Comparison of ENCODE assay signal across 15 cellular contexts in the genomic region with DNA sequence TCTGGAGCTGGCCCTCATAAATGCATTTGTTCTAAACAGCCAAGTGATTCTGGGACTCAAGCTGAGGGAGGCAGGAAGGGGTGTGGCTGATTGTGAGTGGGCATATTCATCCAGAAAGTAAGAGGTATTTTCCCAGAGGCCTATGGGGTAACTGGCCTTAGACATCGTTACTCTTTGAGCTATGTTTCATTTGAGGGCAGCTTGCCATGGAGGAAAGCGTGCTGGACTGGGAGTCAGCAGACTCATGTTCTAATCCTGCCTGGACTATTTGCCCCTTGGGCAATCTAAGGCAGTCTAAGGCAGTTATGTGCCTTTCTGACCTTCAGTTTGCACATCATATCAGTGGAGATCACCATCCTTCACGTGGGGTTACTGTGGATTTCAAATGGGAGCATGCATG.
DNase-seq lines count a peak whose midpoint lies in the region; TF ChIP-seq lines count a peak whose summit lies in the region.
"Had no signal": no experiment of that assay in that cellular context is flagged by ENCODE, and none has a peak within 500 bp of the region (broad histone marks: within the 10 kb centered on the region; RNA-seq: fewer than 3 reads in every experiment).

No MANE protein-coding gene starts in this region.

- H3K27ac ChIP-seq in skeletal muscle tissue (ENCODE audit: low read depth, low read length) = peak overlapping the region; percentile 33

- H3K27me3 ChIP-seq in skeletal muscle tissue (ENCODE audit: control insufficient read depth in 3 of 3, insufficient read depth in 3 of 3, low read length in 3 of 3) = no peaks in the 10 kb centered on the region

- intact Hi-C loops in activated CD4-positive, alpha-beta T cell treated with anti-CD3 and anti-CD28 coated beads, Interleukin-2, amount 10 ng/mL, durations not matched to agents 24 days and 14 days (cut with micrococcal nuclease) = no loop called here

- TF ChIP-seq CTCF in GM13977 (IDR thresholded peaks at IDR 0.05; ENCODE audit: extremely low read depth, insufficient read depth, missing control alignments) = no peak

- no peaks in the 10 kb centered on the region for H3K9me3 Mint-ChIP-seq in activated CD4-positive, alpha-beta T cell treated with anti-CD3 and anti-CD28 coated beads, Interleukin-2, amount 10 ng/mL, durations not matched to agents 24 days and 14 days

- in situ Hi-C loops in GM13977 (cut with MboI; ENCODE audit: low pct_unique_long_range_greater_than_20kb, low sequenced_read_pairs, unreplicated experiment) = no loop called here

- DNase-seq in GM13977 (ENCODE audit: low spot score) (peak; percentile 11), NCI-H226 (peak; percentile 87), fibroblast of peridontal ligament (ENCODE audit: extremely low read depth) (peak; percentile 57), NCI-H1694 treated with DMSO at 0.1 percent for 48 hours (lab: John Stamatoyannopoulos, UW) (no peak), NCI-H2196 (lab: John Stamatoyannopoulos, UW; ENCODE audit: unreplicated experiment) (no peak), NCI-H524 (lab: John Stamatoyannopoulos, UW) (no peak)
- no peak for DNase-seq in activated CD4-positive, alpha-beta T cell treated with anti-CD3 and anti-CD28 coated beads, Interleukin-2, amount 10 ng/mL, durations not matched to agents 24 days and 14 days
- DNase-seq: activated CD4-positive, alpha-beta T cell treated with anti-CD3 and anti-CD28 coated beads, Interleukin-2, amount 50 U/mL, for 1 hour; COR-L47; effector CD8-positive, alpha-beta T cell; naive B cell; NCI-H1105 treated with DMSO at 0.1 percent for 48 hours; NK-92 treated with Interleukin-12 subunit alpha and Interleukin-12 subunit beta, amount 100 ng/mL, for 24 hours had no signal

- H3K9me3 ChIP-seq in skeletal muscle tissue (ENCODE audit: control insufficient read depth in 3 of 3, low read length in 3 of 3) = no peaks in the 10 kb centered on the region

- no peaks in the 10 kb centered on the region for H3K4me1 Mint-ChIP-seq in activated CD4-positive, alpha-beta T cell treated with anti-CD3 and anti-CD28 coated beads, Interleukin-2, amount 10 ng/mL, durations not matched to agents 24 days and 14 days
- H3K4me1 Mint-ChIP-seq: naive B cell had no signal

- H3K27ac Mint-ChIP-seq in activated CD4-positive, alpha-beta T cell treated with anti-CD3 and anti-CD28 coated beads, Interleukin-2, amount 10 ng/mL, durations not matched to agents 24 days and 14 days = no peak overlapping the region
- H3K27ac Mint-ChIP-seq: activated naive CD4-positive, alpha-beta T cell treated with anti-CD3 and anti-CD28 coated beads, Interleukin-2, amount 50 U/mL, for 72 hours; naive B cell had no signal

- peaks cover 1% of the 10 kb centered on the region for H3K27me3 Mint-ChIP-seq in activated CD4-positive, alpha-beta T cell treated with anti-CD3 and anti-CD28 coated beads, Interleukin-2, amount 10 ng/mL, durations not matched to agents 24 days and 14 days

- no peaks in the 10 kb centered on the region for H3K36me3 Mint-ChIP-seq in activated CD4-positive, alpha-beta T cell treated with anti-CD3 and anti-CD28 coated beads, Interleukin-2, amount 10 ng/mL, durations not matched to agents 24 days and 14 days (ENCODE audit: low read depth)
- H3K36me3 Mint-ChIP-seq: activated naive CD4-positive, alpha-beta T cell treated with anti-CD3 and anti-CD28 coated beads, Interleukin-2, amount 50 U/mL, for 72 hours; naive B cell had no signal

- peaks cover 3 to 12% (median 6%) of the 10 kb centered on the region in 3 donors for H3K4me1 ChIP-seq in skeletal muscle tissue (ENCODE audit: control insufficient read depth in 3 of 3, insufficient read depth in 3 of 3, low read length in 3 of 3)

- no peak overlapping the region for H3K4me3 ChIP-seq in skeletal muscle tissue (ENCODE audit: low read length in 3 of 3)

- H3K36me3 ChIP-seq in skeletal muscle tissue (ENCODE audit: control insufficient read depth in 3 of 3, insufficient read depth in 3 of 3, low read length in 3 of 3) = no peaks in the 10 kb centered on the region

- H3K9ac ChIP-seq in skeletal muscle tissue (ENCODE audit: low read depth in 1 of 3, low read length in 3 of 3) = no peak overlapping the region

- H3K4me3 Mint-ChIP-seq in activated CD4-positive, alpha-beta T cell treated with anti-CD3 and anti-CD28 coated beads, Interleukin-2, amount 10 ng/mL, durations not matched to agents 24 days and 14 days = no peak overlapping the region
- H3K4me3 Mint-ChIP-seq: naive B cell had no signal

Comparison
In these comparisons a context has a peak if more than half of its experiments do, and no peak if none do; other contexts are left out.
1. DNase-seq: peak in GM13977 (single experiment), NCI-H226 (single experiment) and fibroblast of peridontal ligament (single experiment); none in NCI-H1694 treated with DMSO at 0.1 percent for 48 hours (single experiment), activated CD4-positive, alpha-beta T cell treated with anti-CD3 and anti-CD28 coated beads, Interleukin-2, amount 10 ng/mL, durations not matched to agents 24 days and 14 days (single experiment), NCI-H2196 (single experiment) and NCI-H524 (0 of 2).